1 cellular context compared by ENCODE assay signal in the genomic region with DNA sequence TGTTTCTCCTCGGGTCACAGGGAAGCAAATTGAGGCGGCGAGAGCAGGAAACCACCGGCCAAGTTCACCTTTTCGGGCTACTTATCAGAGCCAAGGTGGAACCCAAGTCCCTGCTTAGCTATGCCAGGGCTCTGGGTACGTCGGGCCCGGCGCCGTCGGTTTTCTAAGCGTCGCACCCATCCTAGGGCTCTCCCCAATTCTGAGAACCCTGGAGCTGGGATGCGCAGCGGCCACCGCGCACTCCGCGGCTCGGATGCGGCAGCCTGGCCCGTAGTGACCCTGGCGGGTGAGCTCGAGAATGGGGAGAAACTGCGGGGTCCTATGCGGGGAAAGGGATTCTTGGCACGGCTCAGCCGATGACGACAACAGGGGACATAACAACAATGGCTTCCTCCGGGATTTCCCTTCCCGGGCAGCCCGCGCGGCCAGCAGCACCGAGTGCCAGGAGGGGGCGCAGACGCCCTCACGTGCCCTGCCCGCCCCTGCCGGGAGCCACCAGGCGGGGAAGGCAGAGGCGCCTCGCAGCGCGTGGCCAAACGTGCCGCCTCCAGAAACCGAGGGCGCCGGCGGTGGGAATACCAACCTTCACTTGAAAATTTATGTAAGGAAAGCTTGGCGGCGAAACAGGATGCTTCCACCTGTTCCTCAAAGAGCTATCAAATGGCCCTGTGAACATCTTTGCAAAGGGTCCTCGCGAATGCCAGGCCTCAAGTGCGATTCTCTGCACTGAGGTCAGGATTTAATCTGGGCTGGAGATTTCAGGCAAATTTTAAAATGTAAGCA.
TF ChIP-seq lines count a peak whose summit lies in the region.

No MANE protein-coding gene starts in this region.

TF ChIP-seq in K562, 482 proteins besides CTCF, POLR2A, EP300 and RAD21:
- TF ChIP-seq, protein P1, sequence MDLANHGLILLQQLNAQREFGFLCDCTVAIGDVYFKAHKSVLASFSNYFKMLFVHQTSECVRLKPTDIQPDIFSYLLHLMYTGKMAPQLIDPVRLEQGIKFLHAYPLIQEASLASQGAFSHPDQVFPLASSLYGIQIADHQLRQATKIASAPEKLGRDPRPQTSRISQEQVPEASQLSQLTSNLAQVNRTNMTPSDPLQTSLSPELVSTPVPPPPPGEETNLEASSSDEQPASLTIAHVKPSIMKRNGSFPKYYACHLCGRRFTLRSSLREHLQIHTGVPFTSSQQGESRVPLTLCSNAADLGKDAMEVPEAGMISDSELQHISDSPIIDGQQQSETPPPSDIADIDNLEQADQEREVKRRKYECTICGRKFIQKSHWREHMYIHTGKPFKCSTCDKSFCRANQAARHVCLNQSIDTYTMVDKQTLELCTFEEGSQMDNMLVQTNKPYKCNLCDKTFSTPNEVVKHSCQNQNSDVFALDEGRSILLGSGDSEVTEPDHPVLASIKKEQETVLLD (IDR thresholded peaks at IDR 0.05) = no peak
- TF ChIP-seq BHLHE40 (IDR thresholded peaks at IDR 0.05; ENCODE audit: low read length) (peak; percentile 56), NFIX (CRISPR knock-in tag; IDR thresholded peaks at IDR 0.05; ENCODE audit: low read depth) (no peak), ARNT (IDR thresholded peaks at IDR 0.05) (no peak), DPF2 (IDR thresholded peaks at IDR 0.05) (no peak), ZNF77 (CRISPR knock-in tag; IDR thresholded peaks at IDR 0.05) (no peak), ZNF766 (CRISPR knock-in tag; conservative IDR thresholded peaks at IDR 0.05) (no peak)
- TF ChIP-seq, protein P2, sequence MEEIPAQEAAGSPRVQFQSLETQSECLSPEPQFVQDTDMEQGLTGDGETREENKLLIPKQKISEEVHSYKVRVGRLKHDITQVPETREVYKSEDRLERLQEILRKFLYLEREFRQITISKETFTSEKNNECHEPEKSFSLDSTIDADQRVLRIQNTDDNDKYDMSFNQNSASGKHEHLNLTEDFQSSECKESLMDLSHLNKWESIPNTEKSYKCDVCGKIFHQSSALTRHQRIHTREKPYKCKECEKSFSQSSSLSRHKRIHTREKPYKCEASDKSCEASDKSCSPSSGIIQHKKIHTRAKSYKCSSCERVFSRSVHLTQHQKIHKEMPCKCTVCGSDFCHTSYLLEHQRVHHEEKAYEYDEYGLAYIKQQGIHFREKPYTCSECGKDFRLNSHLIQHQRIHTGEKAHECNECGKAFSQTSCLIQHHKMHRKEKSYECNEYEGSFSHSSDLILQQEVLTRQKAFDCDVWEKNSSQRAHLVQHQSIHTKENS (CRISPR knock-in tag; IDR thresholded peaks at IDR 0.05) = no peak
- TF ChIP-seq, protein P3, sequence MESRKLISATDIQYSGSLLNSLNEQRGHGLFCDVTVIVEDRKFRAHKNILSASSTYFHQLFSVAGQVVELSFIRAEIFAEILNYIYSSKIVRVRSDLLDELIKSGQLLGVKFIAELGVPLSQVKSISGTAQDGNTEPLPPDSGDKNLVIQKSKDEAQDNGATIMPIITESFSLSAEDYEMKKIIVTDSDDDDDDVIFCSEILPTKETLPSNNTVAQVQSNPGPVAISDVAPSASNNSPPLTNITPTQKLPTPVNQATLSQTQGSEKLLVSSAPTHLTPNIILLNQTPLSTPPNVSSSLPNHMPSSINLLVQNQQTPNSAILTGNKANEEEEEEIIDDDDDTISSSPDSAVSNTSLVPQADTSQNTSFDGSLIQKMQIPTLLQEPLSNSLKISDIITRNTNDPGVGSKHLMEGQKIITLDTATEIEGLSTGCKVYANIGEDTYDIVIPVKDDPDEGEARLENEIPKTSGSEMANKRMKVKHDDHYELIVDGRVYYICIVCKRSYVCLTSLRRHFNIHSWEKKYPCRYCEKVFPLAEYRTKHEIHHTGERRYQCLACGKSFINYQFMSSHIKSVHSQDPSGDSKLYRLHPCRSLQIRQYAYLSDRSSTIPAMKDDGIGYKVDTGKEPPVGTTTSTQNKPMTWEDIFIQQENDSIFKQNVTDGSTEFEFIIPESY (CRISPR knock-in tag; IDR thresholded peaks at IDR 0.05) = peak; percentile 76; the same call in 1 of the 2 replicates
